Comparison of ENCODE assay signal across 14 cellular contexts in genomic region chr17:41633498-41634197, GRCh38.
DNase-seq lines count a peak whose midpoint lies in the region; ATAC-seq lines count a peak whose summit lies in the region.
"Had no signal": no experiment of that assay in that cellular context is flagged by ENCODE, and none has a peak within 500 bp of the region (broad histone marks: within the 10 kb centered on the region; RNA-seq: fewer than 3 reads in every experiment).

No MANE protein-coding gene starts in this region.

- H3K4me1 Mint-ChIP-seq in memory B cell, result no peaks in the 10 kb centered on the region

- no peak overlapping the region for H3K4me3 Mint-ChIP-seq in memory B cell

- H3K27me3 Mint-ChIP-seq in memory B cell, result peaks cover 1% of the 10 kb centered on the region

- peak; percentile 39 for ATAC-seq in memory B cell (ENCODE audit: low read depth)
- no peak for ATAC-seq in HG02973 (IDR thresholded peaks at IDR 0.05; ENCODE audit: unreplicated experiment)

- no peak overlapping the region for H3K27ac Mint-ChIP-seq in memory B cell

- H3K36me3 Mint-ChIP-seq in memory B cell, result no peaks in the 10 kb centered on the region

- no peaks in the 10 kb centered on the region for H3K9me3 Mint-ChIP-seq in memory B cell

- peak; percentile 41 for DNase-seq in NCI-H146 (lab: John Stamatoyannopoulos, UW)
- DNase-seq in NCI-H146 treated with DMSO at 0.1 percent for 48 hours (lab: John Stamatoyannopoulos, UW; ENCODE audit: unreplicated experiment), result no peak
- peak; percentile 34 for DNase-seq in RPMI8226
- DNase-seq in memory B cell (ENCODE audit: low spot score in 2 of 2), result no peak
- DNase-seq in D341Med (ENCODE audit: low spot score), result no peak
- DNase-seq: 8988T; activated CD4-positive, alpha-beta T cell treated with anti-CD3 and anti-CD28 coated beads, Interleukin-2, amount 50 U/mL, for 48 hours; foreskin melanocyte; Kasumi-1; NCI-H446; posterior cingulate gyrus; stimulated activated naive CD4-positive, alpha-beta T cell treated with Interleukin-2 at 50 U/mL for 16 hours; upper lobe of left lung had no signal

Comparison
In these comparisons a context has a peak if more than half of its experiments do, and no peak if none do; other contexts are left out.
1. DNase-seq: peak in NCI-H146 (single experiment) and RPMI8226 (single experiment); none in NCI-H146 treated with DMSO at 0.1 percent for 48 hours (single experiment), memory B cell (0 of 2) and D341Med (single experiment).